ENCODE assay signal across 24 cellular contexts in genomic region chr3:56861511-56861910, GRCh38. TPM values are rescaled to one million over a fixed set of nuclear protein-coding genes. Genes with fewer than 3 reads are reported as not detected.
A peak's percentile ranks its signal among the peaks of the same experiment; 100 is the strongest.
DNase-seq lines count a peak whose midpoint lies in the region; ATAC-seq, FAIRE-seq and TF ChIP-seq lines count a peak whose summit lies in the region.
"Had no signal": no experiment of that assay in that cellular context is flagged by ENCODE, and none has a peak within 500 bp of the region (broad histone marks: within the 10 kb centered on the region; RNA-seq: fewer than 3 reads in every experiment).

No MANE protein-coding gene starts in this region.

- peaks cover 20% of the 10 kb centered on the region for H3K4me1 ChIP-seq in Panc1 (ENCODE audit: control insufficient read depth, insufficient read depth, low read length)
- peaks cover 14% of the 10 kb centered on the region for H3K4me1 ChIP-seq in astrocyte (ENCODE audit: insufficient read depth, low read length)
- peaks cover 28% of the 10 kb centered on the region for H3K4me1 ChIP-seq in parathyroid adenoma

- no peak overlapping the region for H3K9ac ChIP-seq in astrocyte (ENCODE audit: low read length)
- no peak overlapping the region for H3K9ac ChIP-seq in parathyroid adenoma

- H3K9me3 ChIP-seq in Panc1 (ENCODE audit: control insufficient read depth, insufficient read depth, low read depth, low read length) (no peaks in the 10 kb centered on the region), astrocyte (ENCODE audit: insufficient read depth, low read depth, low read length) (no peaks in the 10 kb centered on the region), parathyroid adenoma (ENCODE audit: control insufficient read depth, low read length) (no peaks in the 10 kb centered on the region)
- H3K9me3 ChIP-seq: SJSA1, tibial artery had no signal

- no peak for TF ChIP-seq CTCF in Panc1 (IDR thresholded peaks at IDR 0.05)
- no peak for TF ChIP-seq CTCF in astrocyte (IDR thresholded peaks at IDR 0.05; ENCODE audit: insufficient read depth, low read depth, low read length)
- TF ChIP-seq CTCF in parathyroid adenoma (IDR thresholded peaks at IDR 0.05): no peak
- TF ChIP-seq CTCF in MCF 10A (IDR thresholded peaks at IDR 0.05; ENCODE audit: unreplicated experiment): no peak

- intact Hi-C loops in activated naive CD4-positive, alpha-beta T cell treated with anti-CD3 and anti-CD28 coated beads for 36 hours (cut with micrococcal nuclease): no loop called here
- intact Hi-C loops in Panc1 (cut with micrococcal nuclease; ENCODE audit: unreplicated experiment): no loop called here
- intact Hi-C loops in MCF 10A (cut with micrococcal nuclease): no loop called here

- no peaks in the 10 kb centered on the region for H3K9me3 Mint-ChIP-seq in activated naive CD4-positive, alpha-beta T cell treated with anti-CD3 and anti-CD28 coated beads, Interleukin-2, amount 10 ng/mL, durations not matched to agents 7 days and 5 days
- H3K9me3 Mint-ChIP-seq in activated naive CD4-positive, alpha-beta T cell treated with anti-CD3 and anti-CD28 coated beads for 36 hours: no peaks in the 10 kb centered on the region
- H3K9me3 Mint-ChIP-seq in astrocyte (ENCODE audit: unreplicated experiment) (no peaks in the 10 kb centered on the region), MCF 10A (ENCODE audit: unreplicated experiment) (peaks cover 7% of the 10 kb centered on the region)

- in situ Hi-C loops in Panc1 (cut with HindIII; ENCODE audit: low pct_unique_long_range_greater_than_20kb, low sequenced_read_pairs): no loop called here

- no peaks in the 10 kb centered on the region for H3K27me3 Mint-ChIP-seq in activated naive CD4-positive, alpha-beta T cell treated with anti-CD3 and anti-CD28 coated beads, Interleukin-2, amount 10 ng/mL, durations not matched to agents 7 days and 5 days
- H3K27me3 Mint-ChIP-seq in activated naive CD4-positive, alpha-beta T cell treated with anti-CD3 and anti-CD28 coated beads for 36 hours (ENCODE audit: low read depth): no peaks in the 10 kb centered on the region
- H3K27me3 Mint-ChIP-seq in astrocyte (ENCODE audit: low read depth, unreplicated experiment) (no peaks in the 10 kb centered on the region), MCF 10A (ENCODE audit: insufficient read depth, unreplicated experiment) (no peaks in the 10 kb centered on the region)
- H3K27me3 Mint-ChIP-seq: activated CD4-positive, alpha-beta T cell treated with anti-CD3 and anti-CD28 coated beads, Interleukin-2, amount 10 ng/mL, durations not matched to agents 7 days and 5 days had no signal

- peaks cover 53% of the 10 kb centered on the region for H3K4me1 Mint-ChIP-seq in activated naive CD4-positive, alpha-beta T cell treated with anti-CD3 and anti-CD28 coated beads, Interleukin-2, amount 10 ng/mL, durations not matched to agents 7 days and 5 days
- H3K4me1 Mint-ChIP-seq in activated naive CD4-positive, alpha-beta T cell treated with anti-CD3 and anti-CD28 coated beads for 36 hours (ENCODE audit: low read depth): peaks cover 73% of the 10 kb centered on the region
- H3K4me1 Mint-ChIP-seq in astrocyte (ENCODE audit: low read depth, unreplicated experiment) (peaks cover 25% of the 10 kb centered on the region), MCF 10A (ENCODE audit: insufficient read depth, unreplicated experiment) (peaks cover 8% of the 10 kb centered on the region)

- FAIRE-seq in astrocyte (lab: Jason Lieb, UNC): no peak
- FAIRE-seq: GM12892 had no signal

- H3K27ac Mint-ChIP-seq in activated naive CD4-positive, alpha-beta T cell treated with anti-CD3 and anti-CD28 coated beads, Interleukin-2, amount 10 ng/mL, durations not matched to agents 7 days and 5 days: peak overlapping the region; percentile 55
- H3K27ac Mint-ChIP-seq in activated naive CD4-positive, alpha-beta T cell treated with anti-CD3 and anti-CD28 coated beads for 36 hours: no peak overlapping the region
- H3K27ac Mint-ChIP-seq in astrocyte (ENCODE audit: unreplicated experiment) (peak overlapping the region; percentile 92), MCF 10A (ENCODE audit: low read depth, unreplicated experiment) (no peak overlapping the region)

- POLR2A ChIA-PET in Panc1 (lab: Charles Lee): no interaction called here
- POLR2A ChIA-PET in MCF 10A (lab: Yijun Ruan, JAX): no interaction called here

- peak overlapping the region; percentile 8; the same call in 1 of the 2 replicates for H3K27ac ChIP-seq in Panc1 (ENCODE audit: low read length)
- no peak overlapping the region for H3K27ac ChIP-seq in astrocyte (ENCODE audit: low read depth, low read length)
- H3K27ac ChIP-seq in parathyroid adenoma: no peak overlapping the region
- H3K27ac ChIP-seq: SJSA1, tibial artery had no signal

- no peaks in the 10 kb centered on the region for H3K36me3 ChIP-seq in Panc1 (ENCODE audit: control insufficient read depth, insufficient read depth, low read length)
- no peaks in the 10 kb centered on the region for H3K36me3 ChIP-seq in astrocyte (ENCODE audit: insufficient read depth, low read length)
- H3K36me3 ChIP-seq in parathyroid adenoma (ENCODE audit: control insufficient read depth, insufficient read depth, low read length): no peaks in the 10 kb centered on the region
- H3K36me3 ChIP-seq: SJSA1, tibial artery had no signal

- H3K27me3 ChIP-seq in Panc1 (ENCODE audit: control insufficient read depth, insufficient read depth, low read length) (no peaks in the 10 kb centered on the region), astrocyte (ENCODE audit: insufficient read depth, low read length) (no peaks in the 10 kb centered on the region), parathyroid adenoma (ENCODE audit: control insufficient read depth, insufficient read depth, low read length) (no peaks in the 10 kb centered on the region)
- H3K27me3 ChIP-seq: SJSA1, tibial artery had no signal

- ATAC-seq in Panc1: no peak

- BruUV-seq in Panc1 (replicated peaks; lab: Mats Ljungman, UMichigan) (no TSS peak), MCF 10A (replicated peaks; lab: Mats Ljungman, UMichigan) (no TSS peak)

- H3K36me3 Mint-ChIP-seq in activated naive CD4-positive, alpha-beta T cell treated with anti-CD3 and anti-CD28 coated beads, Interleukin-2, amount 10 ng/mL, durations not matched to agents 7 days and 5 days: peaks cover 15% of the 10 kb centered on the region
- H3K36me3 Mint-ChIP-seq in activated naive CD4-positive, alpha-beta T cell treated with anti-CD3 and anti-CD28 coated beads for 36 hours (ENCODE audit: low read depth): no peaks in the 10 kb centered on the region
- H3K36me3 Mint-ChIP-seq in astrocyte (ENCODE audit: low read depth, unreplicated experiment) (peaks cover 2% of the 10 kb centered on the region), MCF 10A (ENCODE audit: insufficient read depth, unreplicated experiment) (no peaks in the 10 kb centered on the region)

- no peaks in the 10 kb centered on the region for H4K20me1 ChIP-seq in astrocyte (ENCODE audit: insufficient read depth, low read length)

- H3K4me3 ChIP-seq in Panc1 (ENCODE audit: low read depth in 2 of 2, low read length in 2 of 2): no peak overlapping the region
- H3K4me3 ChIP-seq in astrocyte (ENCODE audit: insufficient read depth, low read depth, low read length): no peak overlapping the region
- H3K4me3 ChIP-seq in parathyroid adenoma (ENCODE audit: low read depth, low read length): no peak overlapping the region
- H3K4me3 ChIP-seq: SJSA1, tibial artery had no signal

- no peaks in the 10 kb centered on the region for H3K79me2 ChIP-seq in astrocyte (ENCODE audit: insufficient read depth, low read length)
- peaks cover 9% of the 10 kb centered on the region for H3K79me2 ChIP-seq in parathyroid adenoma

- CTCF ChIA-PET in activated naive CD4-positive, alpha-beta T cell treated with anti-CD3 and anti-CD28 coated beads, Interleukin-2, amount 10 ng/mL, durations not matched to agents 7 days and 5 days (lab: Charles Lee): interaction anchor here (0.6 to 2.0 kb wide), 4 partner anchors 9 to 134 kb away, joined by 3 to 6 read pairs (median 3); no protein-coding TSS in a partner anchor
- CTCF ChIA-PET in activated naive CD4-positive, alpha-beta T cell treated with anti-CD3 and anti-CD28 coated beads for 36 hours (lab: Charles Lee): interaction anchor here (0.6 to 2.1 kb wide), 6 partner anchors 22 to 127 kb away, joined by 3 to 10 read pairs (median 3); partner anchors contain the start of gene ARHGEF3
- CTCF ChIA-PET in Panc1 (lab: Charles Lee) (interaction anchor here (0.7 kb wide), 1 partner anchor 174 kb away, joined by 5 read pairs; no protein-coding TSS in a partner anchor), MCF 10A (lab: Yijun Ruan, JAX) (interaction anchor here (0.6 to 0.8 kb wide), 2 partner anchors 22 to 102 kb away, joined by 3 to 6 read pairs; no protein-coding TSS in a partner anchor)

- H3K4me2 ChIP-seq in astrocyte (ENCODE audit: low read length) (no peak overlapping the region), parathyroid adenoma (ENCODE audit: low read length) (peak overlapping the region; percentile 3)

- no peak overlapping the region for H3K4me3 Mint-ChIP-seq in activated naive CD4-positive, alpha-beta T cell treated with anti-CD3 and anti-CD28 coated beads, Interleukin-2, amount 10 ng/mL, durations not matched to agents 7 days and 5 days
- H3K4me3 Mint-ChIP-seq in activated naive CD4-positive, alpha-beta T cell treated with anti-CD3 and anti-CD28 coated beads for 36 hours: no peak overlapping the region
- H3K4me3 Mint-ChIP-seq in astrocyte (ENCODE audit: unreplicated experiment) (no peak overlapping the region), MCF 10A (ENCODE audit: unreplicated experiment) (no peak overlapping the region)
- H3K4me3 Mint-ChIP-seq: activated CD4-positive, alpha-beta T cell treated with anti-CD3 and anti-CD28 coated beads, Interleukin-2, amount 10 ng/mL, durations not matched to agents 7 days and 5 days had no signal

- no peak for DNase-seq in activated naive CD4-positive, alpha-beta T cell treated with anti-CD3 and anti-CD28 coated beads, Interleukin-2, amount 10 ng/mL, durations not matched to agents 7 days and 5 days
- DNase-seq in activated naive CD4-positive, alpha-beta T cell treated with anti-CD3 and anti-CD28 coated beads for 36 hours: no peak
- no peak for DNase-seq in Panc1 (ENCODE audit: low read depth, low spot score)
- DNase-seq in astrocyte (ENCODE audit: low read depth): no peak
- DNase-seq in NCI-H1694 treated with DMSO at 0.1 percent for 48 hours (lab: John Stamatoyannopoulos, UW): no peak
- DNase-seq in MCF 10A (ENCODE audit: unreplicated experiment): no peak
- DNase-seq in NCI-H446 treated with DMSO at 0.1 percent for 48 hours (lab: John Stamatoyannopoulos, UW): no peak
- DNase-seq: ACHN; activated CD4-positive, alpha-beta T cell treated with anti-CD3 and anti-CD28 coated beads, Interleukin-2, amount 10 ng/mL, durations not matched to agents 7 days and 5 days; activated naive CD4-positive, alpha-beta T cell treated with anti-CD3 and anti-CD28 coated beads, Interleukin-2, amount 50 U/mL, for 16 hours; Calu3; central memory CD4-positive, alpha-beta T cell; glutamatergic neuron; H7; Kasumi-1; NCI-H1092 treated with DMSO at 0.1 percent for 48 hours; NCI-H1930; stimulated activated CD4-positive, alpha-beta T cell treated with anti-CD3 and anti-CD28 coated beads, Interleukin-4, amount 100 ng/mL, for 1 hour; stimulated activated naive CD4-positive, alpha-beta T cell treated with Interleukin-2 at 50 U/mL for 16 hours; T-helper 1 cell; tibial artery had no signal

- no peak overlapping the region for H2AFZ ChIP-seq in astrocyte (ENCODE audit: low read depth, low read length)
- H2AFZ ChIP-seq in parathyroid adenoma: no peak overlapping the region

RNA-seq across cellular contexts. Expression of gene ARHGEF3, which starts 59.8 kb away (rescaled TPM):
- total RNA-seq in activated naive CD4-positive, alpha-beta T cell treated with anti-CD3 and anti-CD28 coated beads for 36 hours: 10 to 100 TPM; 36.4 to 37.7 TPM
- total RNA-seq in Panc1 (2021; ENCODE audit: unreplicated experiment): 19.8 TPM
- polyA plus RNA-seq in Panc1 (2012; ENCODE audit: insufficient read length): 14.3 TPM
- 13.7 and 14.9 TPM in 2 replicates for total RNA-seq in astrocyte
- 10.6 and 13.1 TPM in 2 replicates for total RNA-seq in MCF 10A (2022)

Comparison
In these comparisons a context has a peak if more than half of its experiments do, and no peak if none do; other contexts are left out.
1. H3K27ac Mint-ChIP-seq: peak in activated naive CD4-positive, alpha-beta T cell treated with anti-CD3 and anti-CD28 coated beads, Interleukin-2, amount 10 ng/mL, durations not matched to agents 7 days and 5 days (single experiment) and astrocyte (single experiment); none in activated naive CD4-positive, alpha-beta T cell treated with anti-CD3 and anti-CD28 coated beads for 36 hours (single experiment) and MCF 10A (single experiment).